Comparison of ENCODE assay signal across 8 cellular contexts in the genomic region with DNA sequence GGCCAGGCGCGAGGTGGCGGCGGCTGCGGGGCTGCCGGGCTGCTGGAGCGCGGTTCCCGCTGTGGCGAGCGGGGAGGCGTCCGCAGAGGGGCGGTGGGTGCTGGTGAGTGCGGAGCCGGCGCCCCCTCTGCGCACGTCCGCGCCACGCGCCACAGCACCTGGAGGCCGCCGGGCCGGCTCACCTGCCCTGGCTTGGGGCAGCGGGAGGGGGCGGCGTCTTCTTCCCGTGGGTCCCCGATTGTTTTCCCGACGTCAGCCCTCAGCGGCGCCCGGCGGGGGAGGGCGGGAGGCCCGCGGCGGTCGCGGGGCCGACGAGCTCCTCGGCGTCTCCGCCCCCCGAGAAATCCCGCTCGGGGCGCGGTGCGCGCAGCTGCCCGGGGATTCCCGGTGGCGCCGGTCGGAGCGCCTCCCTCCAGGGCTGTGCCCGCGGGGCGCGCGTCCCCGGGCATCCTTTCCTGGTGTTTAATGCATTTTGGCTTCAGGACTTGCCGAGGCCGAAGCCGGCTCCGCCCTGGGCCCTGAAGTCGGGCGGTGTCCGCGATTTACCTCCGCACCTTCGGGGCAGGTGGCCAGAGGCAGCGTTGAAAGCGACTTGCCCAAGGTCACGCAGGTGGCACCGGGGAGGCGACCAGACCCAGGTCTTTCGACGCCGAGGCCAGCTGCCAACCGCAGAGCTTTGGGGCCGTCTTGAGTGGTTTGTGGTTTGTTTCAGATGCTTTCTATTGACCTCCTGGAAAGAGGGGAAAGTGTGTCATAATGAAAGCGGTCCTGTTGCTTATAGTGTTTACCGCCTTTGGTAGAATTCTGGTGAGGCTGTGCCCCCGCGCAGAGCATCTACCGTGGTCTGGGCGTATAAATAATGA. TPM values are rescaled to one million over a fixed set of nuclear protein-coding genes. Genes with fewer than 3 reads are reported as not detected.
DNase-seq lines count a peak whose midpoint lies in the region; TF ChIP-seq lines count a peak whose summit lies in the region.

No MANE protein-coding gene starts in this region.

- no peaks in the 10 kb centered on the region for H3K9me3 ChIP-seq in liver (ENCODE audit: control insufficient read depth in 4 of 4, low read length in 3 of 4)

- peaks cover 0 to 23% (median 11%) of the 10 kb centered on the region in 4 donors for H3K4me1 ChIP-seq in liver (ENCODE audit: control insufficient read depth in 4 of 4, insufficient read depth in 4 of 4, low read length in 3 of 4)

- peak; percentile 0 for TF ChIP-seq CTCF in GM13976 (IDR thresholded peaks at IDR 0.05; ENCODE audit: borderline replicate concordance, control extremely low read depth, extremely low read depth, insufficient read depth, missing control alignments)
- TF ChIP-seq CTCF in HFF-Myc (IDR thresholded peaks at IDR 0.05; ENCODE audit: low read depth, low read length, missing control alignments): no peak
- no peak for TF ChIP-seq CTCF in coronary artery (IDR thresholded peaks at IDR 0.05)
- TF ChIP-seq CTCF in liver (IDR thresholded peaks at IDR 0.05; ENCODE audit: low read depth, low read length, missing input control): no peak

- H3K27me3 ChIP-seq in liver (ENCODE audit: control insufficient read depth in 4 of 4, insufficient read depth in 4 of 4, low read length in 3 of 4): no peaks in the 10 kb centered on the region

- peak overlapping the region; percentile 76 to 91 for H3K9ac ChIP-seq in liver (ENCODE audit: low read depth in 1 of 2, low read length in 2 of 2)

- DNase-seq in GM13976 (ENCODE audit: low spot score) (peak; percentile 74), HFF-Myc (ENCODE audit: extremely low read depth, low read depth) (no peak), NCI-H1092 (lab: John Stamatoyannopoulos, UW) (peak; percentile 21), coronary artery (ENCODE audit: low spot score) (peak; percentile 83), NCI-H524 treated with DMSO at 0.1 percent for 48 hours (lab: John Stamatoyannopoulos, UW) (no peak)
- peak; percentile 65 for DNase-seq in activated CD4-positive, alpha-beta T cell treated with anti-CD3 and anti-CD28 coated beads, Interleukin-2, amount 50 U/mL, for 1 hour
- DNase-seq in stimulated activated CD4-positive, alpha-beta T cell treated with anti-CD3 and anti-CD28 coated beads, Interleukin-2, amount 100 ng/mL, for 48 hours: peak; percentile 46 to 50

- peak overlapping the region; percentile 96 to 99 for H3K27ac ChIP-seq in coronary artery
- peak overlapping the region; percentile 93 to 98 for H3K27ac ChIP-seq in liver (ENCODE audit: low read depth in 1 of 2, low read length in 2 of 2)

- no peak for TF ChIP-seq RAD21 in liver (IDR thresholded peaks at IDR 0.05)

- H3K4me3 ChIP-seq in HFF-Myc (replicated peaks; ENCODE audit: low read depth, low read length) (peak overlapping the region; percentile 54), coronary artery (peak overlapping the region; percentile 97), liver (ENCODE audit: low read depth in 1 of 3, low read length in 3 of 3) (peak overlapping the region; percentile 67 to 100 (median 71))

- WGBS in liver: under 1% methylated on average over 93 of the region's 93 CpGs

- no peaks in the 10 kb centered on the region for H3K36me3 ChIP-seq in liver (ENCODE audit: control insufficient read depth in 4 of 4, insufficient read depth in 3 of 4, low read depth in 1 of 4, low read length in 3 of 4)

- in situ Hi-C loops in GM13976 (cut with MboI; ENCODE audit: low sequenced_read_pairs, unreplicated experiment): no loop called here

TF ChIP-seq in liver, 16 proteins besides CTCF, POLR2A, EP300 and RAD21:
- TF ChIP-seq YY1 (IDR thresholded peaks at IDR 0.05) (peak; percentile 23), EGR1 (IDR thresholded peaks at IDR 0.05; ENCODE audit: low read depth in 2 of 2) (no peak)

RNA-seq across cellular contexts. Expression of gene PLEKHA1, which starts 0.6 kb away (rescaled TPM):
- total RNA-seq in liver: 10 to 100 TPM; 15.9 to 24.3 TPM
- 10 to 100 TPM; 21.5 to 29.2 TPM for polyA plus RNA-seq in liver

Comparison
In these comparisons a context has a peak if more than half of its experiments do, and no peak if none do; other contexts are left out.
1. DNase-seq: peak in GM13976 (single experiment), NCI-H1092 (single experiment), activated CD4-positive, alpha-beta T cell treated with anti-CD3 and anti-CD28 coated beads, Interleukin-2, amount 50 U/mL, for 1 hour (single experiment), coronary artery (single experiment) and stimulated activated CD4-positive, alpha-beta T cell treated with anti-CD3 and anti-CD28 coated beads, Interleukin-2, amount 100 ng/mL, for 48 hours (2 of 2); none in HFF-Myc (single experiment) and NCI-H524 treated with DMSO at 0.1 percent for 48 hours (single experiment).
2. Peak in every context shown above with its lines, with median percentiles within 50 percentile points of each other: H3K4me3 ChIP-seq.